Comparison of ENCODE assay signal across 26 cellular contexts in genomic region chr10:66398653-66399052, GRCh38.
"Had no signal": no experiment of that assay in that cellular context is flagged by ENCODE, and none has a peak within 500 bp of the region (broad histone marks: within the 10 kb centered on the region; RNA-seq: fewer than 3 reads in every experiment).

No MANE protein-coding gene starts in this region.

- H3K4me1 ChIP-seq: stomach, suprapubic skin, testis, thyroid gland, tibial artery, tibial nerve, transverse colon, upper lobe of left lung, upper lobe of right lung, uterus, vagina had no signal

- H3K36me3 ChIP-seq: stomach, suprapubic skin, thoracic aorta, thyroid gland, tibial artery, tibial nerve, transverse colon, upper lobe of left lung, upper lobe of right lung, uterus, vagina had no signal

- H3K4me3 ChIP-seq: stomach, suprapubic skin, testis, thoracic aorta, thyroid gland, tibial artery, tibial nerve, transverse colon, upper lobe of left lung, upper lobe of right lung, uterus, vagina had no signal

- H3K27ac ChIP-seq: stomach, suprapubic skin, testis, thoracic aorta, thyroid gland, tibial artery, tibial nerve, transverse colon, upper lobe of left lung, upper lobe of right lung, uterus, vagina had no signal

- H3K9me3 ChIP-seq: stomach, suprapubic skin, testis, thoracic aorta, thyroid gland, tibial artery, tibial nerve, upper lobe of left lung, upper lobe of right lung, uterus, vagina had no signal

- DNase-seq: stimulated activated CD4-positive, alpha-beta T cell treated with anti-CD3 and anti-CD28 coated beads, Interleukin-2, amount 100 ng/mL, for 48 hours; stimulated activated CD4-positive, alpha-beta T cell treated with anti-CD3 and anti-CD28 coated beads, Interleukin-4, amount 100 ng/mL, for 1 hour; stimulated activated CD4-positive, alpha-beta T cell treated with anti-CD3 and anti-CD28 coated beads, Interleukin-4, amount 100 ng/mL, for 24 hours; stimulated activated CD4-positive, alpha-beta T cell treated with anti-CD3 and anti-CD28 coated beads, Interleukin-4, amount 100 ng/mL, for 4 hours; stimulated activated CD8-positive, alpha-beta memory T cell treated with anti-CD3 and anti-CD28 coated beads, Interleukin-4, amount 100 ng/mL, for 48 hours; stimulated activated naive B cell treated with anti-CD40 and anti-IgM and Interleukin-4, amounts not matched to agents 10 μg/mL and 1 μg/mL and 100 μg/mL, for 72 hours; stimulated activated naive CD4-positive, alpha-beta T cell; stimulated activated naive CD4-positive, alpha-beta T cell treated with Interleukin-2 at 50 U/mL for 16 hours; stimulated activated naive CD8-positive, alpha-beta T cell treated with anti-CD3 and anti-CD28 coated beads, Interleukin-15, amount 100 ng/mL, for 72 hours; stimulated activated naive CD8-positive, alpha-beta T cell treated with anti-CD3 and anti-CD28 coated beads, Interleukin-15, Interleukin-2, amounts not matched to agents 100 U/mL and 50 U/mL, for 24 hours; stomach; substantia nigra; testis; thyroid gland; tibial artery; transverse colon; trophoblast cell; upper lobe of left lung; upper lobe of right lung; uterus had no signal

- ATAC-seq: stimulated activated effector memory CD8-positive, alpha-beta T cell treated with anti-CD3 and anti-CD28 coated beads, Interleukin-12 subunit alpha, Interleukin-12 subunit beta, amount 100 ng/mL, for 72 hours; stimulated activated memory B cell treated with anti-CD40 and anti-IgM and Interleukin-4, amounts not matched to agents 10 μg/mL and 1 μg/mL and 100 μg/mL, for 72 hours; stimulated activated naive B cell treated with anti-CD40 and anti-IgM and Interleukin-4, amounts not matched to agents 10 μg/mL and 1 μg/mL and 100 μg/mL, for 72 hours; stimulated activated naive CD8-positive, alpha-beta T cell treated with anti-CD3 and anti-CD28 coated beads, Interleukin-15, amount 100 ng/mL, for 72 hours; stimulated activated naive CD8-positive, alpha-beta T cell treated with anti-CD3 and anti-CD28 coated beads, Interleukin-15, Interleukin-2, amounts not matched to agents 100 U/mL and 50 U/mL, for 24 hours; upper lobe of right lung had no signal

- H3K27me3 ChIP-seq: stomach, suprapubic skin, testis, thyroid gland, tibial artery, tibial nerve, transverse colon, upper lobe of left lung, upper lobe of right lung, uterus, vagina had no signal
